Comparison of ENCODE assay signal across 31 cellular contexts in the genomic region with DNA sequence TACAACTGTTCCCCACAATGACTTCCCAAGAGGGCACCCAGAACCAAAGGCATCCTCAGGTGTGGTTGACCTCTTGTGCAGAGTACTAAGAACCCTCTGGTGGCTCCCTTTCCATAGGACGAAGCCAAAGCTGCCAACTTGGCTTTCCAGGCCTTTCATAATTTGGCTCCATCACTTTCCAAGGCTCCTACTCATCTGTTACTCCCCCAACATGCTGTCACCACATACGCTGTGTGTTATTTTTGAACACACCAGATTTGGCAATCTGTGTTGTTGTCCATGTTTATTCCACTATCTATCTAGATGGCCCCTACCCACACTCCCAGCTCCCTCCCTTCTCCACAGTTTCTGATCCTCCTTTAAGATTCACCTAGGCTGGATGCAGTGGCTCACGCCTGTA. TPM values are rescaled to one million over a fixed set of nuclear protein-coding genes. Genes with fewer than 3 reads are reported as not detected.
"Had no signal": no experiment of that assay in that cellular context is flagged by ENCODE, and none has a peak within 500 bp of the region (broad histone marks: within the 10 kb centered on the region; RNA-seq: fewer than 3 reads in every experiment).

No MANE protein-coding gene starts in this region.

- H3K27ac ChIP-seq: left lung, lower lobe of right lung, ovary, right atrium auricular region, right lobe of liver, tibial nerve, uterus had no signal

- ATAC-seq: left colon; left lung; lower lobe of right lung; mucosa of descending colon; naive thymus-derived CD4-positive, alpha-beta T cell; natural killer cell treated with Interleukin-12 subunit alpha and Interleukin-12 subunit beta and Interleukin-15 and Interleukin-18, amount 100 ng/mL, for 72 hours; right lobe of liver; stimulated activated memory B cell treated with anti-CD40 and anti-IgM and Interleukin-4, amounts not matched to agents 10 μg/mL and 1 μg/mL and 100 μg/mL, for 72 hours; stimulated activated naive CD8-positive, alpha-beta T cell treated with anti-CD3 and anti-CD28 coated beads, Interleukin-15, amount 100 ng/mL, for 72 hours had no signal

- H3K36me3 Mint-ChIP-seq: immature natural killer cell; mesothelial cell of epicardium; natural killer cell treated with Interleukin-12 subunit alpha and Interleukin-12 subunit beta and Interleukin-15 and Interleukin-18, amount 100 ng/mL, for 72 hours; stimulated activated memory B cell treated with anti-CD40 and anti-IgM and Interleukin-4, amounts not matched to agents 10 μg/mL and 1 μg/mL and 100 μg/mL, for 72 hours; type B pancreatic cell had no signal

- H3K9me3 ChIP-seq: left lung, lower lobe of right lung, mucosa of descending colon, ovary, right atrium auricular region, right lobe of liver, tibial nerve, uterus had no signal

- DNase-seq: immature natural killer cell; kidney; left colon; left lung; lower lobe of right lung; mammary epithelial cell; mesenchymal stem cell; mucosa of descending colon; naive thymus-derived CD4-positive, alpha-beta T cell; ovary; right lobe of liver; stimulated activated CD4-positive, alpha-beta T cell treated with anti-CD3 and anti-CD28 coated beads, Interleukin-1b, Interleukin-23, amount 100 ng/mL, for 48 hours; stimulated activated CD4-positive, alpha-beta T cell treated with anti-CD3 and anti-CD28 coated beads, Interleukin-2, amount 100 ng/mL, for 48 hours; stimulated activated CD4-positive, alpha-beta T cell treated with anti-CD3 and anti-CD28 coated beads, Interleukin-4, amount 100 ng/mL, for 4 hours; stimulated activated CD8-positive, alpha-beta memory T cell treated with anti-CD3 and anti-CD28 coated beads, Interleukin-4, amount 100 ng/mL, for 48 hours; stimulated activated naive CD4-positive, alpha-beta T cell treated with Interleukin-2 at 50 U/mL for 16 hours; stimulated activated naive CD8-positive, alpha-beta T cell treated with anti-CD3 and anti-CD28 coated beads, Interleukin-15, amount 100 ng/mL, for 72 hours; uterus had no signal

- H3K4me3 ChIP-seq: left lung, lower lobe of right lung, mucosa of descending colon, ovary, right atrium auricular region, right lobe of liver, smooth muscle cell, tibial nerve, uterus had no signal

- H3K27me3 ChIP-seq: left lung, ovary, right atrium auricular region, right lobe of liver, tibial nerve, uterus had no signal

- H3K27ac Mint-ChIP-seq: immature natural killer cell; mesothelial cell of epicardium; naive thymus-derived CD4-positive, alpha-beta T cell; natural killer cell treated with Interleukin-12 subunit alpha and Interleukin-12 subunit beta and Interleukin-15 and Interleukin-18, amount 100 ng/mL, for 72 hours; progenitor cell of endocrine pancreas; stimulated activated memory B cell treated with anti-CD40 and anti-IgM and Interleukin-4, amounts not matched to agents 10 μg/mL and 1 μg/mL and 100 μg/mL, for 72 hours; type B pancreatic cell had no signal

- H3K4me3 Mint-ChIP-seq: immature natural killer cell; mesothelial cell of epicardium; naive thymus-derived CD4-positive, alpha-beta T cell; natural killer cell treated with Interleukin-12 subunit alpha and Interleukin-12 subunit beta and Interleukin-15 and Interleukin-18, amount 100 ng/mL, for 72 hours; stimulated activated memory B cell treated with anti-CD40 and anti-IgM and Interleukin-4, amounts not matched to agents 10 μg/mL and 1 μg/mL and 100 μg/mL, for 72 hours; stimulated activated naive CD8-positive, alpha-beta T cell treated with anti-CD3 and anti-CD28 coated beads, Interleukin-15, amount 100 ng/mL, for 72 hours; type B pancreatic cell had no signal

- H3K36me3 ChIP-seq: left lung, lower lobe of right lung, ovary, right atrium auricular region, right lobe of liver, uterus had no signal

- H3K9me3 Mint-ChIP-seq: immature natural killer cell; mesothelial cell of epicardium; naive thymus-derived CD4-positive, alpha-beta T cell; natural killer cell treated with Interleukin-12 subunit alpha and Interleukin-12 subunit beta and Interleukin-15 and Interleukin-18, amount 100 ng/mL, for 72 hours; stimulated activated memory B cell treated with anti-CD40 and anti-IgM and Interleukin-4, amounts not matched to agents 10 μg/mL and 1 μg/mL and 100 μg/mL, for 72 hours; stimulated activated naive CD8-positive, alpha-beta T cell treated with anti-CD3 and anti-CD28 coated beads, Interleukin-15, amount 100 ng/mL, for 72 hours; type B pancreatic cell had no signal

- H3K4me1 Mint-ChIP-seq: immature natural killer cell; mesothelial cell of epicardium; naive thymus-derived CD4-positive, alpha-beta T cell; stimulated activated memory B cell treated with anti-CD40 and anti-IgM and Interleukin-4, amounts not matched to agents 10 μg/mL and 1 μg/mL and 100 μg/mL, for 72 hours; stimulated activated naive CD8-positive, alpha-beta T cell treated with anti-CD3 and anti-CD28 coated beads, Interleukin-15, amount 100 ng/mL, for 72 hours had no signal

- H3K27me3 Mint-ChIP-seq: naive thymus-derived CD4-positive, alpha-beta T cell; natural killer cell treated with Interleukin-12 subunit alpha and Interleukin-12 subunit beta and Interleukin-15 and Interleukin-18, amount 100 ng/mL, for 72 hours; progenitor cell of endocrine pancreas; stimulated activated memory B cell treated with anti-CD40 and anti-IgM and Interleukin-4, amounts not matched to agents 10 μg/mL and 1 μg/mL and 100 μg/mL, for 72 hours; stimulated activated naive CD8-positive, alpha-beta T cell treated with anti-CD3 and anti-CD28 coated beads, Interleukin-15, amount 100 ng/mL, for 72 hours had no signal

RNA-seq across cellular contexts. Expression of gene NKAIN1, which starts 10.2 kb away (rescaled TPM):
- total RNA-seq: left lung; liver; lower lobe of right lung; naive thymus-derived CD4-positive, alpha-beta T cell; natural killer cell treated with Interleukin-12 subunit alpha and Interleukin-12 subunit beta and Interleukin-15 and Interleukin-18, amount 100 ng/mL, for 72 hours; omental fat pad; pulmonary artery endothelial cell; right atrium auricular region; right lobe of liver; skeletal muscle tissue; smooth muscle cell; tibial nerve; ureter had no signal
